In genomic region chr17:6559753-6560215, GRCh38 we compare ENCODE assay signal across 17 cellular contexts. TPM values are rescaled to one million over a fixed set of nuclear protein-coding genes. Genes with fewer than 3 reads are reported as not detected.
"Had no signal": no experiment of that assay in that cellular context is flagged by ENCODE, and none has a peak within 500 bp of the region (broad histone marks: within the 10 kb centered on the region; RNA-seq: fewer than 3 reads in every experiment).

No MANE protein-coding gene starts in this region.

- H3K4me1 ChIP-seq: psoas muscle had no signal

- DNase-seq: activated CD8-positive, alpha-beta memory T cell treated with anti-CD3 and anti-CD28 coated beads, Interleukin-2, amount 50 U/mL, for 4 hours; activated naive CD4-positive, alpha-beta T cell treated with anti-CD3 and anti-CD28 coated beads for 36 hours; activated T-cell treated with anti-CD3 and anti-CD28 coated beads, Interleukin-2, amount 50 U/mL, for 24 hours; amygdala; esophagus squamous epithelium; gastrocnemius medialis; hippocampal formation; kidney glomerular epithelial cell; left lung; naive thymus-derived CD8-positive, alpha-beta T cell; psoas muscle; stimulated activated CD4-positive, alpha-beta T cell treated with anti-CD3 and anti-CD28 coated beads, Interleukin-12 subunit alpha, Interleukin-12 subunit beta, amount 100 ng/mL, for 4 hours; stimulated activated CD4-positive, alpha-beta T cell treated with anti-CD3 and anti-CD28 coated beads, Interleukin-1b, Interleukin-23, amount 100 ng/mL, for 48 hours; T-helper 9 cell had no signal

- H3K36me3 ChIP-seq: esophagus squamous epithelium, gastrocnemius medialis, left lung, right atrium auricular region had no signal

- H3K4me3 ChIP-seq: coronary artery, esophagus squamous epithelium, gastrocnemius medialis, left lung, psoas muscle, right atrium auricular region had no signal

- FAIRE-seq: bronchial epithelial cell had no signal

- H3K9me3 ChIP-seq: esophagus squamous epithelium, gastrocnemius medialis, left lung, psoas muscle, right atrium auricular region had no signal

- H3K27ac ChIP-seq: coronary artery, gastrocnemius medialis, left lung, psoas muscle, right atrium auricular region had no signal

RNA-seq across cellular contexts. Expression of gene PITPNM3, which starts 3.4 kb away (rescaled TPM):
- polyA plus RNA-seq: naive thymus-derived CD8-positive, alpha-beta T cell had no signal
